35 cellular contexts compared by ENCODE assay signal in genomic region chrX:133938530-133938929, GRCh38.
"Had no signal": no experiment of that assay in that cellular context is flagged by ENCODE, and none has a peak within 500 bp of the region (broad histone marks: within the 10 kb centered on the region; RNA-seq: fewer than 3 reads in every experiment).

No MANE protein-coding gene starts in this region.

- H3K4me3 Mint-ChIP-seq: activated CD8-positive, alpha-beta T cell treated with anti-CD3 and anti-CD28 coated beads for 36 hours; activated naive CD8-positive, alpha-beta T cell treated with anti-CD3 and anti-CD28 coated beads for 36 hours; activated naive CD8-positive, alpha-beta T cell treated with anti-CD3 and anti-CD28 coated beads, Interleukin-2, amount 50 U/mL, for 24 hours; activated T-cell treated with anti-CD3 and anti-CD28 coated beads, Interleukin-2, amount 50 U/mL, for 4 hours; activated T-helper 17 cell treated with anti-CD3 and anti-CD28 coated beads, Interleukin-2, amount 50 U/mL, for 72 hours; brain; dendritic cell treated with granulocyte-macrophage colony-stimulating factor and Interleukin-4, amounts not matched to agents 40 ng/mL and 50 ng/mL, for 4 days; endodermal cell; WTC11 had no signal

- H3K36me3 ChIP-seq: adrenal gland, breast epithelium, cardiac muscle cell, gastrocnemius medialis, heart left ventricle had no signal

- DNase-seq: activated CD4-positive, alpha-beta T cell treated with anti-CD3 and anti-CD28 coated beads for 1 hour; activated CD4-positive, alpha-beta T cell treated with anti-CD3 and anti-CD28 coated beads for 4 hours; activated CD4-positive, alpha-beta T cell treated with anti-CD3 and anti-CD28 coated beads, Interleukin-2, amount 50 U/mL, for 1 hour; activated CD4-positive, alpha-beta T cell treated with anti-CD3 and anti-CD28 coated beads, Interleukin-2, amount 50 U/mL, for 48 hours; activated CD8-positive, alpha-beta memory T cell treated with anti-CD3 and anti-CD28 coated beads for 24 hours; activated CD8-positive, alpha-beta T cell treated with anti-CD3 and anti-CD28 coated beads for 36 hours; activated effector memory CD4-positive, alpha-beta T cell treated with Interleukin-2 at 50 U/mL for 16 hours; activated gamma-delta T cell treated with Interleukin-2 at 50 U/mL for 16 hours; activated naive CD4-positive, alpha-beta T cell treated with anti-CD3 and anti-CD28 coated beads, Interleukin-2, amount 50 U/mL, for 16 hours; activated naive CD4-positive, alpha-beta T cell treated with Interleukin-2 at 50 U/mL for 16 hours; activated naive CD8-positive, alpha-beta T cell treated with anti-CD3 and anti-CD28 coated beads for 36 hours; activated naive CD8-positive, alpha-beta T cell treated with anti-CD3 and anti-CD28 coated beads, Interleukin-2, amount 50 U/mL, for 24 hours; activated T-cell treated with anti-CD3 and anti-CD28 coated beads, Interleukin-2, amount 50 U/mL, for 4 hours; adrenal gland; amygdala; aorta; central memory CD4-positive, alpha-beta T cell; cerebellar nuclear complex; dorsolateral prefrontal cortex; effector memory CD4-positive, alpha-beta T cell; endodermal cell; foreskin fibroblast; gastrocnemius medialis; glutamatergic neuron; heart left ventricle; T-helper 2 cell had no signal

- H3K4me1 Mint-ChIP-seq: activated T-helper 17 cell treated with anti-CD3 and anti-CD28 coated beads, Interleukin-2, amount 50 U/mL, for 72 hours had no signal

- H3K27ac Mint-ChIP-seq: activated CD8-positive, alpha-beta T cell treated with anti-CD3 and anti-CD28 coated beads for 36 hours; activated naive CD8-positive, alpha-beta T cell treated with anti-CD3 and anti-CD28 coated beads for 36 hours; activated naive CD8-positive, alpha-beta T cell treated with anti-CD3 and anti-CD28 coated beads, Interleukin-2, amount 50 U/mL, for 24 hours; activated T-helper 17 cell treated with anti-CD3 and anti-CD28 coated beads, Interleukin-2, amount 50 U/mL, for 72 hours; dendritic cell treated with granulocyte-macrophage colony-stimulating factor and Interleukin-4, amounts not matched to agents 40 ng/mL and 50 ng/mL, for 4 days; endodermal cell; WTC11 had no signal

- H3K4me1 ChIP-seq: adrenal gland, breast epithelium, gastrocnemius medialis, heart left ventricle had no signal

- H3K9me3 ChIP-seq: adrenal gland, breast epithelium, gastrocnemius medialis, heart left ventricle had no signal

- H3K27me3 ChIP-seq: cardiac muscle cell, gastrocnemius medialis had no signal

- H3K27ac ChIP-seq: adrenal gland, breast epithelium, cardiac muscle cell, coronary artery, dorsolateral prefrontal cortex, gastrocnemius medialis, heart left ventricle, VCaP had no signal

- H3K27me3 Mint-ChIP-seq: activated CD8-positive, alpha-beta T cell treated with anti-CD3 and anti-CD28 coated beads for 36 hours; activated naive CD8-positive, alpha-beta T cell treated with anti-CD3 and anti-CD28 coated beads for 36 hours; activated naive CD8-positive, alpha-beta T cell treated with anti-CD3 and anti-CD28 coated beads, Interleukin-2, amount 50 U/mL, for 24 hours; activated T-helper 17 cell treated with anti-CD3 and anti-CD28 coated beads, Interleukin-2, amount 50 U/mL, for 72 hours; dendritic cell treated with granulocyte-macrophage colony-stimulating factor and Interleukin-4, amounts not matched to agents 40 ng/mL and 50 ng/mL, for 4 days had no signal

- ATAC-seq: activated CD8-positive, alpha-beta T cell treated with anti-CD3 and anti-CD28 coated beads for 36 hours; activated naive CD8-positive, alpha-beta T cell treated with anti-CD3 and anti-CD28 coated beads, Interleukin-2, amount 50 U/mL, for 24 hours; activated T-cell treated with anti-CD3 and anti-CD28 coated beads, Interleukin-2, amount 50 U/mL, for 4 hours; activated T-helper 17 cell treated with anti-CD3 and anti-CD28 coated beads, Interleukin-2, amount 50 U/mL, for 72 hours; esophagus mucosa; gastrocnemius medialis; heart left ventricle; WTC11 had no signal

- H3K36me3 Mint-ChIP-seq: activated naive CD8-positive, alpha-beta T cell treated with anti-CD3 and anti-CD28 coated beads for 36 hours; brain; WTC11 had no signal

- H3K9me3 Mint-ChIP-seq: activated CD8-positive, alpha-beta T cell treated with anti-CD3 and anti-CD28 coated beads for 36 hours; activated naive CD8-positive, alpha-beta T cell treated with anti-CD3 and anti-CD28 coated beads for 36 hours; activated naive CD8-positive, alpha-beta T cell treated with anti-CD3 and anti-CD28 coated beads, Interleukin-2, amount 50 U/mL, for 24 hours; activated T-cell treated with anti-CD3 and anti-CD28 coated beads, Interleukin-2, amount 50 U/mL, for 4 hours; activated T-helper 17 cell treated with anti-CD3 and anti-CD28 coated beads, Interleukin-2, amount 50 U/mL, for 72 hours; brain; dendritic cell treated with granulocyte-macrophage colony-stimulating factor and Interleukin-4, amounts not matched to agents 40 ng/mL and 50 ng/mL, for 4 days; endodermal cell; WTC11 had no signal

- H3K4me3 ChIP-seq: adrenal gland, breast epithelium, cardiac muscle cell, coronary artery, dorsolateral prefrontal cortex, gastrocnemius medialis, heart left ventricle had no signal
